In genomic region chr2:23380562-23381065, GRCh38 we compare ENCODE assay signal across 8 cellular contexts.
DNase-seq lines count a peak whose midpoint lies in the region; ATAC-seq lines count a peak whose summit lies in the region.

No MANE protein-coding gene starts in this region.

- no peak overlapping the region for H3K9ac ChIP-seq in endocrine pancreas (ENCODE audit: control insufficient read depth, insufficient read depth, low read length)

- H3K36me3 ChIP-seq in endocrine pancreas (ENCODE audit: control insufficient read depth, insufficient read depth, low read length) = no peaks in the 10 kb centered on the region

- ATAC-seq in GM18870 (IDR thresholded peaks at IDR 0.05; ENCODE audit: unreplicated experiment) = peak; percentile 43
- peak; percentile 41 for ATAC-seq in HG02938 (IDR thresholded peaks at IDR 0.05; ENCODE audit: unreplicated experiment)

- no peaks in the 10 kb centered on the region for H3K27me3 ChIP-seq in endocrine pancreas (ENCODE audit: control insufficient read depth, insufficient read depth, low read length)

- peak overlapping the region; percentile 56 for H3K4me3 ChIP-seq in endocrine pancreas (ENCODE audit: control insufficient read depth, insufficient read depth, low read length)

- H3K4me1 ChIP-seq in endocrine pancreas (ENCODE audit: control insufficient read depth, insufficient read depth, low read length) = no peaks in the 10 kb centered on the region

- DNase-seq in OCI-M1 (lab: John Stamatoyannopoulos, UW) = peak; percentile 85
- peak; percentile 24 for DNase-seq in stimulated activated CD8-positive, alpha-beta memory T cell treated with anti-CD3 and anti-CD28 coated beads, Interleukin-4, amount 100 ng/mL, for 24 hours (ENCODE audit: low read depth)
- no peak for DNase-seq in pons (ENCODE audit: low spot score)
- DNase-seq in NCI-H2081 treated with DMSO at 0.1 percent for 48 hours (lab: John Stamatoyannopoulos, UW) = no peak
- no peak for DNase-seq in NCI-H2107 (lab: John Stamatoyannopoulos, UW)

- H3K9me3 ChIP-seq in endocrine pancreas (ENCODE audit: control insufficient read depth, low read length) = no peaks in the 10 kb centered on the region

Comparison
In these comparisons a context has a peak if more than half of its experiments do, and no peak if none do; other contexts are left out.
1. DNase-seq: peak in OCI-M1 (single experiment) and stimulated activated CD8-positive, alpha-beta memory T cell treated with anti-CD3 and anti-CD28 coated beads, Interleukin-4, amount 100 ng/mL, for 24 hours (single experiment); none in pons (single experiment), NCI-H2081 treated with DMSO at 0.1 percent for 48 hours (single experiment) and NCI-H2107 (single experiment).